Comparison of ENCODE assay signal across 8 cellular contexts in the genomic region with DNA sequence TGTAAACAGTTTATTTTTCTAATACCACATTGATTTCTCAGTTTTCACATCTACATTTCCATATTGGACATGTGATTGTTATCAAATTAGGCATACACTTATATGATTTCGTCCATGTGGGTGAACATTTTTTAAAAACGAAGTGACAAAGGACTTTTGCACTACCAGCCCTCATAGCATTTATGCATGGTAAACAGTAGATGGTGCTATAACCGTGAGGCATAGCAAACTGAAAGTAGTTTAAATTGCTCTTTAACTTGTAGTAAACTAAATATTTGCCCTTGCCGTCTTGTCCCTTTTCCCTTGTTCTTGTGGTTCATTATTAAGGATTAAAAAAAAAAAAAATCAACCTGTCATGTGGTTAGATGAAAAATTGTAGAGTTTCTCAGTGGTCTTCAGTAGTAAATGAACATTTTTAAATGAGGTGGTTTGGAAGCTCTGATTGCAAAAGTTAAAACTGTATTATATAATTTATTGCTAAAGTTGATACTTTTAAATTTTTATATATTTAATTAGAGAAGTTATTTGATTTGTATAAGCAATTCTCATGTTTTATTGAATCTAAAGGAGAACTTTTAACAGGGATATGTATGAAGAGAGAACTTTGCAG. TPM values are rescaled to one million over a fixed set of nuclear protein-coding genes. Genes with fewer than 3 reads are reported as not detected.
DNase-seq lines count a peak whose midpoint lies in the region; ATAC-seq and TF ChIP-seq lines count a peak whose summit lies in the region.

No MANE protein-coding gene starts in this region.

- no peak for DNase-seq in activated CD8-positive, alpha-beta memory T cell treated with anti-CD3 and anti-CD28 coated beads, Interleukin-2, amount 10 ng/mL, durations not matched to agents 7 days and 5 days
- no peak for DNase-seq in activated CD8-positive, alpha-beta memory T cell treated with anti-CD3 and anti-CD28 coated beads for 24 hours
- DNase-seq in HT-29 (ENCODE audit: low spot score) (peak; percentile 74), RPMI8226 (peak; percentile 60), dermis blood vessel endothelial cell (peak; percentile 81), lung microvascular endothelial cell (ENCODE audit: low read depth in 2 of 2) (peak; percentile 79 to 84), uterus (no peak)

- ATAC-seq in activated CD8-positive, alpha-beta memory T cell treated with anti-CD3 and anti-CD28 coated beads, Interleukin-2, amount 10 ng/mL, durations not matched to agents 7 days and 5 days: peak; percentile 76
- ATAC-seq in GM21529 (IDR thresholded peaks at IDR 0.05; ENCODE audit: unreplicated experiment): peak; percentile 92

- H3K4me3 ChIP-seq in uterus: peak overlapping the region; percentile 3 to 26

- TF ChIP-seq CTCF in uterus (IDR thresholded peaks at IDR 0.05): peak; percentile 69 to 78 (median 76)

- peak overlapping the region; percentile 76 for H3K27ac Mint-ChIP-seq in activated CD8-positive, alpha-beta memory T cell treated with anti-CD3 and anti-CD28 coated beads, Interleukin-2, amount 10 ng/mL, durations not matched to agents 7 days and 5 days

- no peaks in the 10 kb centered on the region for H3K9me3 Mint-ChIP-seq in activated CD8-positive, alpha-beta memory T cell treated with anti-CD3 and anti-CD28 coated beads, Interleukin-2, amount 10 ng/mL, durations not matched to agents 7 days and 5 days (ENCODE audit: low read depth)

- no peaks in the 10 kb centered on the region for H3K27me3 ChIP-seq in uterus

- no peak for TF ChIP-seq POLR2A in uterus (IDR thresholded peaks at IDR 0.05)

- intact Hi-C loops in uterus (cut with DNase I; ENCODE audit: low total_unique reads): no loop called here

- H3K36me3 ChIP-seq in uterus: no peaks in the 10 kb centered on the region

- H3K9me3 ChIP-seq in uterus: no peaks in the 10 kb centered on the region

- peaks cover 17% of the 10 kb centered on the region for H3K4me1 Mint-ChIP-seq in activated CD8-positive, alpha-beta memory T cell treated with anti-CD3 and anti-CD28 coated beads, Interleukin-2, amount 10 ng/mL, durations not matched to agents 7 days and 5 days

- CTCF ChIA-PET in activated CD8-positive, alpha-beta memory T cell treated with anti-CD3 and anti-CD28 coated beads, Interleukin-2, amount 10 ng/mL, durations not matched to agents 7 days and 5 days (lab: Charles Lee): interaction anchor here (0.5 to 3.2 kb wide), 8 partner anchors 58 to 358 kb away, joined by 3 to 31 read pairs (median 3); partner anchors contain the start of genes DHFR2 and NSUN3

- no peaks in the 10 kb centered on the region for H3K4me1 ChIP-seq in uterus

- peak overlapping the region; percentile 70 for H3K4me3 Mint-ChIP-seq in activated CD8-positive, alpha-beta memory T cell treated with anti-CD3 and anti-CD28 coated beads, Interleukin-2, amount 10 ng/mL, durations not matched to agents 7 days and 5 days

- H3K27ac ChIP-seq in uterus: peak overlapping the region in 1 of 2 donors; percentile 4

- no peaks in the 10 kb centered on the region for H3K27me3 Mint-ChIP-seq in activated CD8-positive, alpha-beta memory T cell treated with anti-CD3 and anti-CD28 coated beads, Interleukin-2, amount 10 ng/mL, durations not matched to agents 7 days and 5 days

- H3K36me3 Mint-ChIP-seq in activated CD8-positive, alpha-beta memory T cell treated with anti-CD3 and anti-CD28 coated beads, Interleukin-2, amount 10 ng/mL, durations not matched to agents 7 days and 5 days: peaks cover 18% of the 10 kb centered on the region

RNA-seq across cellular contexts. Expression of gene STX19, which starts 24.0 kb away (rescaled TPM):
- total RNA-seq in activated CD8-positive, alpha-beta memory T cell treated with anti-CD3 and anti-CD28 coated beads, Interleukin-2, amount 10 ng/mL, durations not matched to agents 7 days and 5 days: not detected
- total RNA-seq in HT-29 (2014; rRNA removed; shearing (Covaris generic)): 1.3 and 1.4 TPM in 2 replicates
- total RNA-seq in dermis blood vessel endothelial cell (not detected in 2 replicates), lung microvascular endothelial cell (not detected in 2 replicates), uterus (1 to 10 TPM in 1 of 4 donors, not detected in 3; 1.5 TPM)

RNA-seq across cellular contexts. Expression of gene ARL13B, which starts 24.5 kb away (rescaled TPM):
- 10 to 100 TPM; 13.8 to 15.6 TPM for total RNA-seq in activated CD8-positive, alpha-beta memory T cell treated with anti-CD3 and anti-CD28 coated beads, Interleukin-2, amount 10 ng/mL, durations not matched to agents 7 days and 5 days
- total RNA-seq in HT-29 (2014; rRNA removed; shearing (Covaris generic)): 11.7 and 13.1 TPM in 2 replicates
- 12.3 and 13.8 TPM in 2 replicates for total RNA-seq in dermis blood vessel endothelial cell
- 5.4 and 10.9 TPM in 2 replicates for total RNA-seq in lung microvascular endothelial cell
- 10 to 100 TPM in 2 of 4 donors, 1 to 10 TPM in 2; 4.9 to 23.6 (median 14.0) TPM for total RNA-seq in uterus

RNA-seq across cellular contexts. Expression of gene PROS1, which starts 30.7 kb away (rescaled TPM):
- under 1 TPM; 0.50 to 0.84 TPM for total RNA-seq in activated CD8-positive, alpha-beta memory T cell treated with anti-CD3 and anti-CD28 coated beads, Interleukin-2, amount 10 ng/mL, durations not matched to agents 7 days and 5 days
- 8.1 and 10.0 TPM in 2 replicates for total RNA-seq in HT-29 (2014; rRNA removed; shearing (Covaris generic))
- total RNA-seq in dermis blood vessel endothelial cell (19.2 and 23.0 TPM in 2 replicates), lung microvascular endothelial cell (7.8 and 25.6 TPM in 2 replicates), uterus (10 to 100 TPM; 14.6 to 60.3 (median 36.8) TPM)

RNA-seq across cellular contexts. Expression of gene DHFR2, which starts 58.3 kb away (rescaled TPM):
- total RNA-seq in activated CD8-positive, alpha-beta memory T cell treated with anti-CD3 and anti-CD28 coated beads, Interleukin-2, amount 10 ng/mL, durations not matched to agents 7 days and 5 days: 10 to 100 TPM in 1 of 2 experiments, 1 to 10 TPM in 1; 7.0 to 11.8 TPM
- 1.1 TPM in 2 replicates for total RNA-seq in HT-29 (2014; rRNA removed; shearing (Covaris generic))
- 3.6 and 3.9 TPM in 2 replicates for total RNA-seq in dermis blood vessel endothelial cell
- total RNA-seq in lung microvascular endothelial cell: 1.5 and 2.4 TPM in 2 replicates
- 10 to 100 TPM in 2 of 4 donors, 1 to 10 TPM in 2; 1.5 to 13.7 (median 6.3) TPM for total RNA-seq in uterus

RNA-seq across cellular contexts. Expression of gene NSUN3, which starts 58.5 kb away (rescaled TPM):
- 10 to 100 TPM; 15.0 to 15.3 TPM for total RNA-seq in activated CD8-positive, alpha-beta memory T cell treated with anti-CD3 and anti-CD28 coated beads, Interleukin-2, amount 10 ng/mL, durations not matched to agents 7 days and 5 days
- 13.9 and 21.5 TPM in 2 replicates for total RNA-seq in HT-29 (2014; rRNA removed; shearing (Covaris generic))
- total RNA-seq in dermis blood vessel endothelial cell (13.8 and 14.0 TPM in 2 replicates), lung microvascular endothelial cell (9.6 and 18.8 TPM in 2 replicates), uterus (10 to 100 TPM in 2 of 4 donors, 1 to 10 TPM in 2; 3.3 to 32.6 (median 11.3) TPM)

Comparison
In these comparisons a context has a peak if more than half of its experiments do, and no peak if none do; other contexts are left out.
1. DNase-seq: peak in HT-29 (single experiment), RPMI8226 (single experiment), dermis blood vessel endothelial cell (single experiment) and lung microvascular endothelial cell (2 of 2); none in activated CD8-positive, alpha-beta memory T cell treated with anti-CD3 and anti-CD28 coated beads, Interleukin-2, amount 10 ng/mL, durations not matched to agents 7 days and 5 days (single experiment), activated CD8-positive, alpha-beta memory T cell treated with anti-CD3 and anti-CD28 coated beads for 24 hours (single experiment) and uterus (0 of 2).